17 cellular contexts compared by ENCODE assay signal in the genomic region with DNA sequence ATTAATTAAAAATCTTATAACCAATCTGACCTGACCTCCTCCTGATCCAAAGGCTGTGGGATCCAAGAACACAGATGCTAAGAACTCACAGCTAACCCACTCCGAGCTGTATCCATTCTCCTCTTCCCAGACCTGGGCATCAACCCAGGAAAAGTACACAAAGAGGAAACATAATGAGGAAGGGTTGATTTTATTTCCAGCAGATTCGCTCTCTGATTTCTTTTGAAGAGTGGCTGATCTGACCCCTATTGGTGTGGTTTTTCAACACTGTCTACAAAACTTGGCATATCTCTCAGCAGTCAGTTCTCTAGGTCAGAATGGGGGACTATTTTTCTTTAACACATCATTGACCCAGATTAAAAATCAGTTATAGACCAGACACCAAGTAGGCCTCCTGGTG.
"Had no signal": no experiment of that assay in that cellular context is flagged by ENCODE, and none has a peak within 500 bp of the region (broad histone marks: within the 10 kb centered on the region; RNA-seq: fewer than 3 reads in every experiment).

No MANE protein-coding gene starts in this region.

- H3K9me3 Mint-ChIP-seq: effector memory CD8-positive, alpha-beta T cell; natural killer cell treated with Interleukin-12 subunit alpha and Interleukin-12 subunit beta and Interleukin-15 and Interleukin-18, amount 100 ng/mL, for 72 hours had no signal

- H3K4me3 ChIP-seq: thoracic aorta had no signal

- ATAC-seq: activated CD8-positive, alpha-beta T cell treated with anti-CD3 and anti-CD28 coated beads, Interleukin-2, amount 10 ng/mL, durations not matched to agents 7 days and 5 days; effector memory CD8-positive, alpha-beta T cell; left colon; natural killer cell treated with Interleukin-12 subunit alpha and Interleukin-12 subunit beta and Interleukin-15 and Interleukin-18, amount 100 ng/mL, for 72 hours had no signal

- H3K27ac ChIP-seq: thoracic aorta, WERI-Rb-1 had no signal

- H3K36me3 ChIP-seq: thoracic aorta, WERI-Rb-1 had no signal

- H3K27ac Mint-ChIP-seq: activated CD8-positive, alpha-beta T cell treated with anti-CD3 and anti-CD28 coated beads, Interleukin-2, amount 10 ng/mL, durations not matched to agents 7 days and 5 days; activated T-helper 1 cell treated with anti-CD3 and anti-CD28 coated beads, Interleukin-12 subunit alpha, Interleukin-12 subunit beta, Interleukin-2, Interleukin-4 antibody, amounts not matched to agents 30 ng/mL and 10 ng/mL and 1 ng/mL, durations not matched to agents 14 hours and 24 hours and 36 hours; effector memory CD8-positive, alpha-beta T cell; natural killer cell treated with Interleukin-12 subunit alpha and Interleukin-12 subunit beta and Interleukin-15 and Interleukin-18, amount 100 ng/mL, for 72 hours; stimulated activated naive CD8-positive, alpha-beta T cell treated with anti-CD3 and anti-CD28 coated beads, Interleukin-15, Interleukin-2, amounts not matched to agents 100 ng/mL and 50 ng/mL, for 24 hours had no signal

- H3K4me3 Mint-ChIP-seq: activated CD8-positive, alpha-beta T cell treated with anti-CD3 and anti-CD28 coated beads, Interleukin-2, amount 10 ng/mL, durations not matched to agents 7 days and 5 days; activated T-helper 1 cell treated with anti-CD3 and anti-CD28 coated beads, Interleukin-12 subunit alpha, Interleukin-12 subunit beta, Interleukin-2, Interleukin-4 antibody, amounts not matched to agents 30 ng/mL and 10 ng/mL and 1 ng/mL, durations not matched to agents 14 hours and 24 hours and 36 hours; effector memory CD8-positive, alpha-beta T cell; natural killer cell treated with Interleukin-12 subunit alpha and Interleukin-12 subunit beta and Interleukin-15 and Interleukin-18, amount 100 ng/mL, for 72 hours; stimulated activated naive CD8-positive, alpha-beta T cell treated with anti-CD3 and anti-CD28 coated beads, Interleukin-15, Interleukin-2, amounts not matched to agents 100 ng/mL and 50 ng/mL, for 24 hours had no signal

- DNase-seq: activated CD4-positive, alpha-beta T cell treated with anti-CD3 and anti-CD28 coated beads for 48 hours; activated CD8-positive, alpha-beta T cell treated with anti-CD3 and anti-CD28 coated beads, Interleukin-2, amount 10 ng/mL, durations not matched to agents 7 days and 5 days; activated naive CD4-positive, alpha-beta T cell; aorta; effector memory CD8-positive, alpha-beta T cell; erythroblast; glutamatergic neuron; left colon; mammary epithelial cell; stimulated activated CD4-positive, alpha-beta T cell treated with anti-CD3 and anti-CD28 coated beads, Interleukin-4, amount 100 ng/mL, for 1 hour; stimulated activated CD8-positive, alpha-beta memory T cell treated with anti-CD3 and anti-CD28 coated beads, Interleukin-4, amount 100 ng/mL, for 48 hours; T-helper 1 cell; WERI-Rb-1 had no signal
